ENCODE assay signal across 12 cellular contexts in genomic region chr7:143383642-143383957, GRCh38. TPM values are rescaled to one million over a fixed set of nuclear protein-coding genes. Genes with fewer than 3 reads are reported as not detected.
A peak's percentile ranks its signal among the peaks of the same experiment; 100 is the strongest.
DNase-seq lines count a peak whose midpoint lies in the region; ATAC-seq, FAIRE-seq and TF ChIP-seq lines count a peak whose summit lies in the region.
"Had no signal": no experiment of that assay in that cellular context is flagged by ENCODE, and none has a peak within 500 bp of the region (broad histone marks: within the 10 kb centered on the region; RNA-seq: fewer than 3 reads in every experiment).

No MANE protein-coding gene starts in this region.

- H2AFZ ChIP-seq in astrocyte (ENCODE audit: low read depth, low read length) (no peak overlapping the region), hepatocyte (no peak overlapping the region)

- no peak for FAIRE-seq in astrocyte (lab: Jason Lieb, UNC)
- FAIRE-seq: G401.6 had no signal

- intact Hi-C loops in spleen (cut with DNase I; ENCODE audit: low total_unique reads) = no loop called here

- peaks cover 20% of the 10 kb centered on the region for H3K4me1 Mint-ChIP-seq in astrocyte (ENCODE audit: low read depth, unreplicated experiment)
- H3K4me1 Mint-ChIP-seq in activated T-helper 17 cell treated with anti-CD3 and anti-CD28 coated beads, Interleukin-2, amount 50 U/mL, for 72 hours = peaks cover 9% of the 10 kb centered on the region
- H3K4me1 Mint-ChIP-seq in natural killer cell treated with Interleukin-12 subunit alpha and Interleukin-12 subunit beta and Interleukin-15 and Interleukin-18, amount 100 ng/mL, for 72 hours (ENCODE audit: low read depth in 2 of 2) = peaks cover 15 to 20% of the 10 kb centered on the region in 2 donors

- H4K20me1 ChIP-seq in astrocyte (ENCODE audit: insufficient read depth, low read length) = peaks cover 70% of the 10 kb centered on the region
- peaks cover 59% of the 10 kb centered on the region for H4K20me1 ChIP-seq in hepatocyte (ENCODE audit: insufficient read depth, poor library complexity, severe bottlenecking)

- H3K36me3 Mint-ChIP-seq in astrocyte (ENCODE audit: low read depth, unreplicated experiment) = peaks cover 8% of the 10 kb centered on the region
- peaks cover 33% of the 10 kb centered on the region for H3K36me3 Mint-ChIP-seq in activated T-helper 17 cell treated with anti-CD3 and anti-CD28 coated beads, Interleukin-2, amount 50 U/mL, for 72 hours (ENCODE audit: low read depth)
- H3K36me3 Mint-ChIP-seq in natural killer cell treated with Interleukin-12 subunit alpha and Interleukin-12 subunit beta and Interleukin-15 and Interleukin-18, amount 100 ng/mL, for 72 hours = no peaks in the 10 kb centered on the region

- H3K4me3 ChIP-seq in HUES6 (ENCODE audit: low read depth, low read length) (peak overlapping the region; percentile 41; the same call in 1 of the 2 replicates), astrocyte (ENCODE audit: insufficient read depth, low read depth, low read length) (peak overlapping the region; percentile 91), hepatocyte (no peak overlapping the region), spleen (peak overlapping the region in 6 of 8 donors; percentile 79 to 98 (median 84))

- H3K9me3 ChIP-seq in HUES6 (ENCODE audit: control insufficient read depth, insufficient read depth, low read depth, low read length) (no peaks in the 10 kb centered on the region), astrocyte (ENCODE audit: insufficient read depth, low read depth, low read length) (no peaks in the 10 kb centered on the region), hepatocyte (ENCODE audit: low read depth) (no peaks in the 10 kb centered on the region), spleen (no peaks in the 10 kb centered on the region)

- H3K9me3 Mint-ChIP-seq in astrocyte (ENCODE audit: unreplicated experiment) = no peaks in the 10 kb centered on the region
- H3K9me3 Mint-ChIP-seq in activated T-helper 17 cell treated with anti-CD3 and anti-CD28 coated beads, Interleukin-2, amount 50 U/mL, for 72 hours = no peaks in the 10 kb centered on the region
- H3K9me3 Mint-ChIP-seq in natural killer cell treated with Interleukin-12 subunit alpha and Interleukin-12 subunit beta and Interleukin-15 and Interleukin-18, amount 100 ng/mL, for 72 hours = no peaks in the 10 kb centered on the region

- 86% methylated on average over 1 of the region's 1 CpG for WGBS in hepatocyte (ENCODE audit: low lambda C conversion rate, missing lambda C conversion rate)
- WGBS in spleen, 5 donors = 36 to 92% (median 87%) methylated on average over 1 of the region's 1 CpG

- H3K9me2 ChIP-seq in hepatocyte (replicated peaks; ENCODE audit: insufficient read depth) = no peaks in the 10 kb centered on the region

- H3K27ac ChIP-seq in HUES6 (ENCODE audit: low read depth, low read length) = no peak overlapping the region
- H3K27ac ChIP-seq in astrocyte (ENCODE audit: low read depth, low read length) = peak overlapping the region; percentile 11
- H3K27ac ChIP-seq in hepatocyte = no peak overlapping the region
- peak overlapping the region in 7 of 8 donors; percentile 49 to 100 (median 98) for H3K27ac ChIP-seq in spleen

- no peak overlapping the region for H3K4me3 Mint-ChIP-seq in astrocyte (ENCODE audit: unreplicated experiment)
- no peak overlapping the region for H3K4me3 Mint-ChIP-seq in activated T-helper 17 cell treated with anti-CD3 and anti-CD28 coated beads, Interleukin-2, amount 50 U/mL, for 72 hours
- no peak overlapping the region for H3K4me3 Mint-ChIP-seq in natural killer cell treated with Interleukin-12 subunit alpha and Interleukin-12 subunit beta and Interleukin-15 and Interleukin-18, amount 100 ng/mL, for 72 hours

- H3K27me3 Mint-ChIP-seq in astrocyte (ENCODE audit: low read depth, unreplicated experiment) = no peaks in the 10 kb centered on the region
- H3K27me3 Mint-ChIP-seq in activated T-helper 17 cell treated with anti-CD3 and anti-CD28 coated beads, Interleukin-2, amount 50 U/mL, for 72 hours = no peaks in the 10 kb centered on the region
- no peaks in the 10 kb centered on the region for H3K27me3 Mint-ChIP-seq in natural killer cell treated with Interleukin-12 subunit alpha and Interleukin-12 subunit beta and Interleukin-15 and Interleukin-18, amount 100 ng/mL, for 72 hours

- H3K9ac ChIP-seq in HUES6 (ENCODE audit: low read length) = peak overlapping the region; percentile 2
- H3K9ac ChIP-seq in astrocyte (ENCODE audit: low read length) = peak overlapping the region; percentile 99

- H3K79me2 ChIP-seq in astrocyte (ENCODE audit: insufficient read depth, low read length) = peaks cover 96% of the 10 kb centered on the region
- H3K79me2 ChIP-seq in hepatocyte = peaks cover 53% of the 10 kb centered on the region

- H3K27ac Mint-ChIP-seq in astrocyte (ENCODE audit: unreplicated experiment) = no peak overlapping the region
- H3K27ac Mint-ChIP-seq in activated T-helper 17 cell treated with anti-CD3 and anti-CD28 coated beads, Interleukin-2, amount 50 U/mL, for 72 hours = no peak overlapping the region
- H3K27ac Mint-ChIP-seq in natural killer cell treated with Interleukin-12 subunit alpha and Interleukin-12 subunit beta and Interleukin-15 and Interleukin-18, amount 100 ng/mL, for 72 hours = no peak overlapping the region

- TF ChIP-seq CTCF in astrocyte (IDR thresholded peaks at IDR 0.05; ENCODE audit: insufficient read depth, low read depth, low read length) (no peak), hepatocyte (IDR thresholded peaks at IDR 0.05; ENCODE audit: poor library complexity) (no peak), spleen (IDR thresholded peaks at IDR 0.05 in 8 of 11, conservative IDR thresholded peaks at IDR 0.05 in 3 of 11) (no peak)

- no peak for TF ChIP-seq POLR2A in spleen (IDR thresholded peaks at IDR 0.05)

- H3K27me3 ChIP-seq in HUES6 (ENCODE audit: control insufficient read depth, insufficient read depth, low read length) = no peaks in the 10 kb centered on the region
- no peaks in the 10 kb centered on the region for H3K27me3 ChIP-seq in astrocyte (ENCODE audit: insufficient read depth, low read length)
- no peaks in the 10 kb centered on the region for H3K27me3 ChIP-seq in hepatocyte
- no peaks in the 10 kb centered on the region for H3K27me3 ChIP-seq in spleen (replicated peaks in 1 of 7)

- H3K4me1 ChIP-seq in HUES6 (ENCODE audit: control insufficient read depth, insufficient read depth, low read length) = peaks cover 30% of the 10 kb centered on the region
- H3K4me1 ChIP-seq in astrocyte (ENCODE audit: insufficient read depth, low read length) = peaks cover 49% of the 10 kb centered on the region
- peaks cover 51% of the 10 kb centered on the region for H3K4me1 ChIP-seq in hepatocyte (ENCODE audit: insufficient read depth)
- H3K4me1 ChIP-seq in spleen = peaks cover 29 to 88% (median 76%) of the 10 kb centered on the region in 6 donors

- peaks cover 64% of the 10 kb centered on the region for H3K36me3 ChIP-seq in HUES6 (ENCODE audit: control insufficient read depth, insufficient read depth, low read length)
- H3K36me3 ChIP-seq in astrocyte (ENCODE audit: insufficient read depth, low read length) = peaks cover 47% of the 10 kb centered on the region
- H3K36me3 ChIP-seq in hepatocyte (replicated peaks; ENCODE audit: insufficient read depth, low read depth) = no peaks in the 10 kb centered on the region
- H3K36me3 ChIP-seq in spleen = peaks cover 0 to 50% (median 16%) of the 10 kb centered on the region in 6 donors

- DNase-seq in astrocyte (ENCODE audit: low read depth) (no peak), hepatocyte (ENCODE audit: low spot score) (no peak), spleen (no peak)
- DNase-seq in natural killer cell treated with Interleukin-12 subunit alpha and Interleukin-12 subunit beta and Interleukin-15 and Interleukin-18, amount 100 ng/mL, for 72 hours (ENCODE audit: low spot score) = no peak
- no peak for DNase-seq in effector CD4-positive, alpha-beta T cell
- DNase-seq: activated T-cell treated with anti-CD3 and anti-CD28 coated beads, Interleukin-2, amount 50 U/mL, for 48 hours; NCI-H526 treated with DMSO at 0.1 percent for 48 hours; T-helper 2 cell had no signal

- no peak for ATAC-seq in activated T-helper 17 cell treated with anti-CD3 and anti-CD28 coated beads, Interleukin-2, amount 50 U/mL, for 72 hours (replicated peaks)
- ATAC-seq in natural killer cell treated with Interleukin-12 subunit alpha and Interleukin-12 subunit beta and Interleukin-15 and Interleukin-18, amount 100 ng/mL, for 72 hours = no peak
- no peak for ATAC-seq in GM21515 (IDR thresholded peaks at IDR 0.05; ENCODE audit: unreplicated experiment)

- H3K4me2 ChIP-seq in astrocyte (ENCODE audit: low read length) (peak overlapping the region; percentile 97), hepatocyte (peak overlapping the region; percentile 89)

RNA-seq across cellular contexts. Expression of gene ZYX, which starts 2.5 kb away (rescaled TPM):
- 477 and 523 TPM in 2 replicates for total RNA-seq in astrocyte
- 25.0 and 31.8 TPM in 2 replicates for total RNA-seq in hepatocyte
- polyA plus RNA-seq in hepatocyte = 187 and 202 TPM in 2 replicates
- total RNA-seq in spleen = 100 to 1,000 TPM; 104 to 439 (median 211) TPM
- polyA plus RNA-seq in spleen = 10 to 100 TPM; 50.3 to 95.6 (median 53.6) TPM
- total RNA-seq in activated T-helper 17 cell treated with anti-CD3 and anti-CD28 coated beads, Interleukin-2, amount 50 U/mL, for 72 hours = 100 to 1,000 TPM; 116 to 146 TPM
- total RNA-seq in natural killer cell treated with Interleukin-12 subunit alpha and Interleukin-12 subunit beta and Interleukin-15 and Interleukin-18, amount 100 ng/mL, for 72 hours = 100 to 1,000 TPM in 1 of 2 donors, 10 to 100 TPM in 1; 81.6 to 114 TPM

RNA-seq across cellular contexts. Expression of gene FAM131B, which starts 21.1 kb away (rescaled TPM):
- total RNA-seq in astrocyte (7.6 and 8.0 TPM in 2 replicates), hepatocyte (1.9 and 2.5 TPM in 2 replicates), spleen (1 to 10 TPM in 1 of 7 donors, under 1 TPM in 6; 0.20 to 1.4 (median 0.74) TPM)
- polyA plus RNA-seq in hepatocyte (0.87 and 1.6 TPM in 2 replicates), spleen (under 1 TPM; 0.04 to 0.10 (median 0.09) TPM)
- total RNA-seq in activated T-helper 17 cell treated with anti-CD3 and anti-CD28 coated beads, Interleukin-2, amount 50 U/mL, for 72 hours = 1 to 10 TPM in 1 of 2 donors, under 1 TPM in 1; 0.85 to 1.1 TPM
- total RNA-seq in natural killer cell treated with Interleukin-12 subunit alpha and Interleukin-12 subunit beta and Interleukin-15 and Interleukin-18, amount 100 ng/mL, for 72 hours = 1 to 10 TPM; 2.9 TPM

RNA-seq across cellular contexts. Expression of gene EPHA1, which starts 25.1 kb away (rescaled TPM):
- 0.96 and 2.6 TPM in 2 replicates for total RNA-seq in astrocyte
- 34.2 and 39.4 TPM in 2 replicates for total RNA-seq in hepatocyte
- polyA plus RNA-seq in hepatocyte = 36.7 and 42.9 TPM in 2 replicates
- total RNA-seq in spleen = 1 to 10 TPM; 1.3 to 4.5 (median 3.8) TPM
- 1 to 10 TPM in 2 of 3 donors, under 1 TPM in 1; 0.80 to 1.5 (median 1.1) TPM for polyA plus RNA-seq in spleen
- 1 to 10 TPM in 1 of 2 donors, under 1 TPM in 1; 0.65 to 1.8 TPM for total RNA-seq in activated T-helper 17 cell treated with anti-CD3 and anti-CD28 coated beads, Interleukin-2, amount 50 U/mL, for 72 hours
- under 1 TPM in 1 of 2 donors, not detected in 1; 0.21 TPM for total RNA-seq in natural killer cell treated with Interleukin-12 subunit alpha and Interleukin-12 subunit beta and Interleukin-15 and Interleukin-18, amount 100 ng/mL, for 72 hours

RNA-seq across cellular contexts. Expression of gene TAS2R60, which starts 59.7 kb away (rescaled TPM):
- total RNA-seq in astrocyte = not detected in 2 replicates
- not detected in 2 replicates for total RNA-seq in hepatocyte
- polyA plus RNA-seq in hepatocyte = not detected in 2 replicates
- total RNA-seq in spleen = 1 to 10 TPM in 2 of 7 donors, under 1 TPM in 3, not detected in 2; 0.30 to 2.2 (median 0.85) TPM
- polyA plus RNA-seq in spleen = not detected
- not detected for total RNA-seq in activated T-helper 17 cell treated with anti-CD3 and anti-CD28 coated beads, Interleukin-2, amount 50 U/mL, for 72 hours
- not detected for total RNA-seq in natural killer cell treated with Interleukin-12 subunit alpha and Interleukin-12 subunit beta and Interleukin-15 and Interleukin-18, amount 100 ng/mL, for 72 hours

Comparison
In these comparisons a context has a peak if more than half of its experiments do, and no peak if none do; other contexts are left out.
1. H3K27ac ChIP-seq: peak in astrocyte (single experiment) and spleen (7 of 8); none in HUES6 (single experiment) and hepatocyte (single experiment).